Comparison of ENCODE assay signal across 16 cellular contexts in genomic region chr3:89628856-89629255, GRCh38.
"Had no signal": no experiment of that assay in that cellular context is flagged by ENCODE, and none has a peak within 500 bp of the region (broad histone marks: within the 10 kb centered on the region; RNA-seq: fewer than 3 reads in every experiment).

No MANE protein-coding gene starts in this region.

- H3K9me3 ChIP-seq: pancreas, right atrium auricular region, sigmoid colon had no signal

- FAIRE-seq: endometrium, frontal cortex, pancreas had no signal

- H3K27ac ChIP-seq: heart left ventricle, pancreas, right atrium auricular region, sigmoid colon, skin epidermis had no signal

- H3K36me3 ChIP-seq: heart left ventricle, pancreas, right atrium auricular region, sigmoid colon had no signal

- DNase-seq: cortex of kidney; effector memory CD4-positive, alpha-beta T cell; heart left ventricle; hippocampal formation; left colon; left ventricle myocardium superior; naive thymus-derived CD8-positive, alpha-beta T cell; occipital lobe; pancreas; sigmoid colon; stimulated activated naive CD4-positive, alpha-beta T cell had no signal

- H3K4me3 ChIP-seq: heart left ventricle, lung, pancreas, right atrium auricular region, sigmoid colon, skin epidermis had no signal

- H3K4me1 ChIP-seq: heart left ventricle, pancreas, right atrium auricular region, sigmoid colon had no signal

- H3K27me3 ChIP-seq: heart left ventricle, pancreas, right atrium auricular region, sigmoid colon had no signal
